8 cellular contexts compared by ENCODE assay signal in genomic region chr7:116671681-116672595, GRCh38. TPM values are rescaled to one million over a fixed set of nuclear protein-coding genes. Genes with fewer than 3 reads are reported as not detected.
A peak's percentile ranks its signal among the peaks of the same experiment; 100 is the strongest.
DNase-seq lines count a peak whose midpoint lies in the region; ATAC-seq and TF ChIP-seq lines count a peak whose summit lies in the region.

TSS of gene MET (plus strand) at chr7:116672196. CDS start at chr7:116699085, 26,889 bp downstream.

- TF ChIP-seq CTCF in natural killer cell (IDR thresholded peaks at IDR 0.05), result no peak
- TF ChIP-seq CTCF in thoracic aorta (IDR thresholded peaks at IDR 0.05), result peak; percentile 32

- intact Hi-C loops in natural killer cell (cut with micrococcal nuclease), result no loop called here

- H3K4me3 Mint-ChIP-seq in natural killer cell, result peak within 1 kb of the TSS; percentile 58

- H3K27me3 ChIP-seq in thoracic aorta (replicated peaks; ENCODE audit: insufficient read depth), result no peaks in the 10 kb centered on the region

- H3K27ac ChIP-seq in thoracic aorta, result peak within 1 kb of the TSS; percentile 35 to 72

- DNase-seq in Ammon's horn (ENCODE audit: low spot score) (peak; percentile 73), NCI-H226 (peak; percentile 96), fibroblast of the conjunctiva (ENCODE audit: low read depth) (peak; percentile 44), natural killer cell (peak; percentile 17), thoracic aorta (ENCODE audit: low spot score) (peak; percentile 9)
- peak; percentile 66 to 72 for DNase-seq in activated T-cell treated with anti-CD3 and anti-CD28 coated beads, Interleukin-2, amount 50 U/mL, for 48 hours

- ATAC-seq in GM18870 (IDR thresholded peaks at IDR 0.05; ENCODE audit: unreplicated experiment), result peak; percentile 73
- ATAC-seq in HG03066 (IDR thresholded peaks at IDR 0.05; ENCODE audit: low read depth, unreplicated experiment), result peak; percentile 89
- ATAC-seq in natural killer cell, result peak; percentile 64 to 66 (median 64)
- ATAC-seq in thoracic aorta (ENCODE audit: insufficient number of reproducible peaks, low FRiP score, low read depth), result peak; percentile 54

- no peaks in the 10 kb centered on the region for H3K9me3 Mint-ChIP-seq in natural killer cell

- H3K36me3 ChIP-seq in thoracic aorta, result no peaks in the 10 kb centered on the region

- peaks cover 0 to 5% of the 10 kb centered on the region in 2 donors for H3K4me1 Mint-ChIP-seq in natural killer cell

- H3K36me3 Mint-ChIP-seq in natural killer cell, result no peaks in the 10 kb centered on the region

- H3K27ac Mint-ChIP-seq in natural killer cell, result no peak within 1 kb of the TSS

- H3K4me3 ChIP-seq in thoracic aorta, result peak within 1 kb of the TSS; percentile 84

- H3K4me1 ChIP-seq in thoracic aorta (ENCODE audit: control insufficient read depth in 1 of 2, low read depth in 2 of 2), result peaks cover 5 to 15% of the 10 kb centered on the region in 2 donors

- no peaks in the 10 kb centered on the region for H3K9me3 ChIP-seq in thoracic aorta

- peaks cover 15 to 47% of the 10 kb centered on the region in 2 donors for H3K27me3 Mint-ChIP-seq in natural killer cell (ENCODE audit: low read depth in 2 of 2)

RNA-seq across cellular contexts. Expression of gene MET, which starts in this region (rescaled TPM):
- total RNA-seq in natural killer cell (under 1 TPM in 1 of 3 donors, not detected in 2; 0.16 TPM), thoracic aorta (10 to 100 TPM; 15.8 to 18.6 TPM)

Comparison
In these comparisons a context has a peak if more than half of its experiments do, and no peak if none do; other contexts are left out.
1. Peak in every context shown above with its lines: DNase-seq, ATAC-seq, H3K4me3 ChIP-seq and H3K27ac ChIP-seq.
2. RNA of gene MET (total RNA-seq): 15.8 to 18.6 TPM in thoracic aorta; 0.16 TPM in natural killer cell; every median in the first group is over 10 times any median in the second.
3. Peak in DNase-seq and ATAC-seq in natural killer cell; RNA of the gene not detected or under 1 TPM.
4. DNase-seq: peak in every context shown above with its lines; median percentile 96 in NCI-H226; 73 in Ammon's horn; 69 in activated T-cell treated with anti-CD3 and anti-CD28 coated beads, Interleukin-2, amount 50 U/mL, for 48 hours; 44 in fibroblast of the conjunctiva; 17 in natural killer cell; 9 in thoracic aorta.